ENCODE assay signal across 13 cellular contexts in the genomic region with DNA sequence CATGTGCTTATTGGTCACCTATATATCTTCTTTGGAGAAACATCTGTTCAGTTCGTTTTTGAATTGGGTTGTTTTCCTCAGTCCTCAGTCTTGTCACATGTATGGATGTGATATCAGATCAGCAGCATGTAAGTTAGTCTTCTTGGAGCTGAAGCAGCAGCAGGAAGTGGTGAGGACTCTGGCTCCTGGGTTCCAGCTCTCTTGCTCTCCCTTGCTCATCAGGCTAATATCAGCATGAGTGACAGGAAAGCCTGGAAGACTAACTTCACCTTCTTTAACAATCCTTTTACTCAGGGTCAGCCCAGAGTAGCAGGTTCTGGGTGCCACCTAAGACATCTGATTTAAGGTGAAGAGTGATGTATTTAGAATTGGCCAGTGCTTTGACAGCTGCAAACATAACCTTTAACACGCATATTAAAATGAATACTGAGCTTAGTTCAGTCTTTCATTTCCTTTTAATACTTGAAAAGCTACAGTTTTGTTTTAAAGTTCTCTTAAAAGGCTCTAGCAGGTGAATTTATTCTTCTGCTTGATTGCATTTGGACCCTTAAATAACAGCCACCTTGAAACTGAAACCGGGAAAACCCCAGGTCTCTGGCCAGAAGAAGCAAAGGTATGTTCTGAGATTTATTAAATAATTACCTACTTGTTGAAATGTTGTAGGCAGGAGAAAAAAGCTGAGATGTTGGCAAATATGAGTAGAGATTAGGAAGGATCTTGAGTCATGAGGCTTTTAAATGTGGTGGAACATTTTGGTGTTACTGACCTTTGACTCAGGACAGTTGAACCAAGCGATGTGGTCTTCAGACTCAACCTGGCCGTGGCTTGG. TPM values are rescaled to one million over a fixed set of nuclear protein-coding genes. Genes with fewer than 3 reads are reported as not detected.
DNase-seq lines count a peak whose midpoint lies in the region; ATAC-seq and TF ChIP-seq lines count a peak whose summit lies in the region.
"Had no signal": no experiment of that assay in that cellular context is flagged by ENCODE, and none has a peak within 500 bp of the region (broad histone marks: within the 10 kb centered on the region; RNA-seq: fewer than 3 reads in every experiment).

No MANE protein-coding gene starts in this region.

- ATAC-seq in GM18867 (IDR thresholded peaks at IDR 0.05; ENCODE audit: unreplicated experiment) (peak; percentile 49), GM21526 (IDR thresholded peaks at IDR 0.05; ENCODE audit: low FRiP score, unreplicated experiment) (peak; percentile 25), HG03135 (IDR thresholded peaks at IDR 0.05; ENCODE audit: unreplicated experiment) (peak; percentile 39)
- ATAC-seq in effector memory CD8-positive, alpha-beta T cell (replicated peaks), result peak; percentile 14
- ATAC-seq: Right ventricle myocardium inferior had no signal

- H3K36me3 ChIP-seq in BE2C, result no peaks in the 10 kb centered on the region
- H3K36me3 ChIP-seq in vagina, result no peaks in the 10 kb centered on the region
- H3K36me3 ChIP-seq: adrenal gland, suprapubic skin had no signal

- TF ChIP-seq CTCF in BE2C (IDR thresholded peaks at IDR 0.05; ENCODE audit: low read depth, low read length), result no peak
- TF ChIP-seq CTCF in vagina (IDR thresholded peaks at IDR 0.05), result no peak

- no peaks in the 10 kb centered on the region for H3K36me3 Mint-ChIP-seq in effector memory CD8-positive, alpha-beta T cell (ENCODE audit: insufficient read depth)

- no peaks in the 10 kb centered on the region; the same call in none of the 2 replicates for H3K27me3 ChIP-seq in BE2C
- H3K27me3 ChIP-seq in vagina, result no peaks in the 10 kb centered on the region
- H3K27me3 ChIP-seq: adrenal gland, suprapubic skin had no signal

- H3K4me1 Mint-ChIP-seq in effector memory CD8-positive, alpha-beta T cell (ENCODE audit: low read depth in 2 of 2), result no peaks in the 10 kb centered on the region

- H3K9me3 Mint-ChIP-seq in effector memory CD8-positive, alpha-beta T cell, result no peaks in the 10 kb centered on the region
- H3K9me3 Mint-ChIP-seq: activated CD4-positive, alpha-beta T cell treated with anti-CD3 and anti-CD28 coated beads, Interleukin-2, amount 10 ng/mL, durations not matched to agents 7 days and 5 days had no signal

- TF ChIP-seq POLR2A in vagina (IDR thresholded peaks at IDR 0.05), result no peak

- no peak overlapping the region for H3K4me3 Mint-ChIP-seq in effector memory CD8-positive, alpha-beta T cell
- H3K4me3 Mint-ChIP-seq: activated CD4-positive, alpha-beta T cell treated with anti-CD3 and anti-CD28 coated beads, Interleukin-2, amount 10 ng/mL, durations not matched to agents 7 days and 5 days had no signal

- H3K4me1 ChIP-seq in BE2C, result no peaks in the 10 kb centered on the region
- peaks cover under 1% of the 10 kb centered on the region for H3K4me1 ChIP-seq in vagina
- H3K4me1 ChIP-seq: adrenal gland had no signal

- H3K9me3 ChIP-seq in BE2C (no peaks in the 10 kb centered on the region), vagina (no peaks in the 10 kb centered on the region)
- H3K9me3 ChIP-seq: adrenal gland, suprapubic skin had no signal

- intact Hi-C loops in vagina (cut with DNase I), result no loop called here

- no peak overlapping the region for H3K4me3 ChIP-seq in BE2C (ENCODE audit: low read depth, low read length)
- no peak overlapping the region for H3K4me3 ChIP-seq in vagina
- H3K4me3 ChIP-seq: adrenal gland, suprapubic skin had no signal

- H3K27ac Mint-ChIP-seq in effector memory CD8-positive, alpha-beta T cell, result no peak overlapping the region
- H3K27ac Mint-ChIP-seq: activated CD4-positive, alpha-beta T cell treated with anti-CD3 and anti-CD28 coated beads, Interleukin-2, amount 10 ng/mL, durations not matched to agents 7 days and 5 days had no signal

- peaks cover 13 to 40% of the 10 kb centered on the region in 2 donors for H3K27me3 Mint-ChIP-seq in effector memory CD8-positive, alpha-beta T cell

- DNase-seq in effector memory CD8-positive, alpha-beta T cell, result no peak
- DNase-seq in GOT3 (lab: John Stamatoyannopoulos, UW) (no peak), BE2C (no peak), NCI-H748 (lab: John Stamatoyannopoulos, UW; ENCODE audit: unreplicated experiment) (no peak), vagina (ENCODE audit: extremely low spot score in 2 of 2) (no peak)
- DNase-seq: activated CD4-positive, alpha-beta T cell treated with anti-CD3 and anti-CD28 coated beads, Interleukin-2, amount 10 ng/mL, durations not matched to agents 7 days and 5 days; adrenal gland; NCI-H1694 treated with DMSO at 0.1 percent for 48 hours had no signal

- H3K27ac ChIP-seq in vagina, result no peak overlapping the region
- H3K27ac ChIP-seq: adrenal gland, suprapubic skin had no signal

RNA-seq across cellular contexts. Expression of gene DRAM1, which starts 54.3 kb away (rescaled TPM):
- polyA plus RNA-seq in BE2C (2012; ENCODE audit: insufficient read depth, insufficient read length, low read depth), result not detected
- total RNA-seq in vagina, result 18.9 TPM
